In the genomic region with DNA sequence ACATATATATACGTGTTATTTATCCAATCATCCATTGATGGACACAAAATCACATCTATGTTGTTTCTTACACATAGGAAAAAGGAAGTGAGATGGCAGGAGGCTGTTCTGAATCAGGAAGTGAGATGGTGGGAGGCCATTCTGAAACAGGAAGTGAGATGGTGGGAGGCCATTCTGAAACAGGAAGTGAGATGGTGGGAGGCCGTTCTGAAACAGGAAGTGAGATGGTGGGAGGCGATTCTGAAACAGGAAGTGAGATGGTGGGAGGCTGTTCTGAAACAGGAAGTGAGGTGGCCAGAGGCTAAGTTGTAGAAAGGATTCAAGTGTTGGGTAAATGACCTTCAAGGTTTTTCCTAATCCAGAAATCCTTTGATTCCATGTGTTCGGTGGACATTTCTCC, we compare ENCODE assay signal across 11 cellular contexts.
DNase-seq lines count a peak whose midpoint lies in the region; ATAC-seq lines count a peak whose summit lies in the region.
"Had no signal": no experiment of that assay in that cellular context is flagged by ENCODE, and none has a peak within 500 bp of the region (broad histone marks: within the 10 kb centered on the region; RNA-seq: fewer than 3 reads in every experiment).

No MANE protein-coding gene starts in this region.

- H3K27ac ChIP-seq in Karpas-422 (ENCODE audit: low read length) (no peak overlapping the region), SJCRH30 (no peak overlapping the region), caudate nucleus (ENCODE audit: low read depth, low read length) (no peak overlapping the region)

- no peak overlapping the region for H3K9ac ChIP-seq in Karpas-422 (ENCODE audit: low read length)

- H3K4me3 ChIP-seq in Karpas-422 (ENCODE audit: low read length) (peak overlapping the region; percentile 48), SJCRH30 (no peak overlapping the region)

- no peak overlapping the region for H3K4me2 ChIP-seq in Karpas-422 (ENCODE audit: low read depth, low read length, poor library complexity, severe bottlenecking)

- peak overlapping the region; percentile 72; the same call in 1 of the 2 replicates for H2AFZ ChIP-seq in Karpas-422 (ENCODE audit: low read length)

- H3K9me2 ChIP-seq in Karpas-422 (replicated peaks; ENCODE audit: insufficient read depth, low read length): no peaks in the 10 kb centered on the region

- H3K36me3 ChIP-seq in Karpas-422 (ENCODE audit: insufficient read depth, low read length): no peaks in the 10 kb centered on the region
- no peaks in the 10 kb centered on the region for H3K36me3 ChIP-seq in SJCRH30

- peaks cover 2% of the 10 kb centered on the region; the same call in 1 of the 2 replicates for H3K4me1 ChIP-seq in Karpas-422 (ENCODE audit: low read length)
- no peaks in the 10 kb centered on the region for H3K4me1 ChIP-seq in SJCRH30

- H4K20me1 ChIP-seq in Karpas-422 (ENCODE audit: insufficient read depth, low read depth, low read length): no peaks in the 10 kb centered on the region

- H3K9me3 ChIP-seq in Karpas-422 (ENCODE audit: low read length) (peaks cover 17% of the 10 kb centered on the region), SJCRH30 (replicated peaks) (no peaks in the 10 kb centered on the region)

- no peak for ATAC-seq in HG03097 (IDR thresholded peaks at IDR 0.05; ENCODE audit: low FRiP score, unreplicated experiment)
- no peak for ATAC-seq in GM18511 (IDR thresholded peaks at IDR 0.05; ENCODE audit: unreplicated experiment)

- DNase-seq in CMK (ENCODE audit: low read depth) (peak; percentile 84), Karpas-422 (peak; percentile 93), SJCRH30 (peak; percentile 6 to 18), foreskin melanocyte (peak; percentile 25), kidney tubule cell (ENCODE audit: low spot score) (no peak), caudate nucleus (lab: John Stamatoyannopoulos, UW) (no peak)
- DNase-seq: effector CD4-positive, alpha-beta T cell; NCI-H1105 treated with DMSO at 0.1 percent for 48 hours; T-helper 9 cell had no signal

- H3K79me2 ChIP-seq in Karpas-422 (ENCODE audit: low read length): no peaks in the 10 kb centered on the region

- no peaks in the 10 kb centered on the region for H3K27me3 ChIP-seq in Karpas-422 (ENCODE audit: low read length)
- no peaks in the 10 kb centered on the region for H3K27me3 ChIP-seq in SJCRH30

Comparison
In these comparisons a context has a peak if more than half of its experiments do, and no peak if none do; other contexts are left out.
1. DNase-seq: peak in CMK (single experiment), Karpas-422 (single experiment), SJCRH30 (2 of 2) and foreskin melanocyte (single experiment); none in kidney tubule cell (single experiment) and caudate nucleus (0 of 61).